ENCODE assay signal across 20 cellular contexts in the genomic region with DNA sequence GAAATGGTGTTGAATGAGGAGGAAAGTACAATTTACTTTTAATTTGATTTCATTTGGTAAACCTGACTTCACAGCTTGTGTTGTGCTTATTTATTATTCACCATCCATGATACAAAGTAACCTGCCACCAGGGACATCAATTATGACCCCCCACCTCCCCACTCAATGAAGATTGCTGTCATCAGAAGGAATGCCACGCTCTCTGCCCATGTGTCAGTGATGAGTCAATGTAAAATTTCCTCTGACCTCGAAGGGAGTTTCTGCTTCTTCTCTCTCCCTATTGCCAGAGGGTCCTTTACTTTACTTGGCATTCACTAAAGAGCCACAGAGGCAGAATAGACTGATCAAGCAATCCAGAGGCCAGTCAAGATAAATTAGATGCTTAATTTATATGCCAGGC.
DNase-seq lines count a peak whose midpoint lies in the region; ATAC-seq and TF ChIP-seq lines count a peak whose summit lies in the region.
"Had no signal": no experiment of that assay in that cellular context is flagged by ENCODE, and none has a peak within 500 bp of the region (broad histone marks: within the 10 kb centered on the region; RNA-seq: fewer than 3 reads in every experiment).

No MANE protein-coding gene starts in this region.

- in situ Hi-C loops in brain microvascular endothelial cell (cut with HindIII; ENCODE audit: low pct_ligation_motif_present, low sequenced_read_pairs), result no loop called here

- no peaks in the 10 kb centered on the region for H3K36me3 Mint-ChIP-seq in effector memory CD8-positive, alpha-beta T cell (ENCODE audit: insufficient read depth)
- H3K36me3 Mint-ChIP-seq: brain, IgD-negative memory B cell had no signal

- intact Hi-C loops in prostate gland (cut with DNase I), result no loop called here

- no peak for TF ChIP-seq CTCF in BE2C (IDR thresholded peaks at IDR 0.05; ENCODE audit: low read depth, low read length)
- no peak for TF ChIP-seq CTCF in brain microvascular endothelial cell (IDR thresholded peaks at IDR 0.05; ENCODE audit: low read depth, low read length, missing control alignments)
- TF ChIP-seq CTCF in prostate gland (IDR thresholded peaks at IDR 0.05), result no peak

- no peak overlapping the region for H3K4me3 Mint-ChIP-seq in effector memory CD8-positive, alpha-beta T cell
- H3K4me3 Mint-ChIP-seq: brain, IgD-negative memory B cell had no signal

- H3K4me1 ChIP-seq in BE2C (peaks cover 11% of the 10 kb centered on the region), prostate gland (replicated peaks) (no peaks in the 10 kb centered on the region)
- H3K4me1 ChIP-seq: left ventricle myocardium inferior, suprapubic skin had no signal

- H3K36me3 ChIP-seq in BE2C (no peaks in the 10 kb centered on the region), brain microvascular endothelial cell (replicated peaks) (no peaks in the 10 kb centered on the region), prostate gland (no peaks in the 10 kb centered on the region)
- H3K36me3 ChIP-seq: left ventricle myocardium inferior, suprapubic skin had no signal

- no peaks in the 10 kb centered on the region for H3K4me1 Mint-ChIP-seq in effector memory CD8-positive, alpha-beta T cell (ENCODE audit: low read depth in 2 of 2)
- H3K4me1 Mint-ChIP-seq: IgD-negative memory B cell had no signal

- H3K27me3 Mint-ChIP-seq in effector memory CD8-positive, alpha-beta T cell, result no peaks in the 10 kb centered on the region
- H3K27me3 Mint-ChIP-seq: brain, IgD-negative memory B cell had no signal

- peak; percentile 23 for DNase-seq in BE2C
- DNase-seq in M059J (ENCODE audit: low read depth), result peak; percentile 81
- peak; percentile 48 for DNase-seq in brain microvascular endothelial cell
- DNase-seq in kidney glomerular epithelial cell (lab: John Stamatoyannopoulos, UW), result peak; percentile 78
- DNase-seq in effector memory CD8-positive, alpha-beta T cell, result no peak
- DNase-seq in prostate gland (ENCODE audit: low spot score), result no peak
- DNase-seq: activated CD4-positive, alpha-beta T cell treated with anti-CD3 and anti-CD28 coated beads, Interleukin-2, amount 50 U/mL, for 4 hours; activated naive CD4-positive, alpha-beta T cell treated with anti-CD3 and anti-CD28 coated beads, Interleukin-2, amount 50 U/mL, for 16 hours; activated T-cell treated with anti-CD3 and anti-CD28 coated beads for 4 hours; dorsolateral prefrontal cortex; left ventricle myocardium inferior; NCI-H1048; NCI-H69; stimulated activated CD4-positive, alpha-beta T cell treated with anti-CD3 and anti-CD28 coated beads, Interleukin-4, amount 100 ng/mL, for 4 hours; stimulated activated CD8-positive, alpha-beta memory T cell treated with anti-CD3 and anti-CD28 coated beads, Interleukin-4, amount 100 ng/mL, for 48 hours had no signal

- 71% methylated on average over 2 of the region's 2 CpGs for WGBS in prostate gland

- H3K27ac Mint-ChIP-seq in effector memory CD8-positive, alpha-beta T cell, result no peak overlapping the region
- H3K27ac Mint-ChIP-seq: IgD-negative memory B cell had no signal

- H3K27me3 ChIP-seq in BE2C, result no peaks in the 10 kb centered on the region
- no peaks in the 10 kb centered on the region for H3K27me3 ChIP-seq in brain microvascular endothelial cell (replicated peaks)
- no peaks in the 10 kb centered on the region for H3K27me3 ChIP-seq in prostate gland (replicated peaks; ENCODE audit: insufficient read depth)
- H3K27me3 ChIP-seq: dorsolateral prefrontal cortex, suprapubic skin had no signal

- TF ChIP-seq POLR2A in prostate gland (IDR thresholded peaks at IDR 0.05), result no peak

- no peak overlapping the region for H3K4me3 ChIP-seq in BE2C (ENCODE audit: low read depth, low read length)
- no peak overlapping the region for H3K4me3 ChIP-seq in brain microvascular endothelial cell (ENCODE audit: low read depth, low read length)
- H3K4me3 ChIP-seq in prostate gland, result no peak overlapping the region
- H3K4me3 ChIP-seq: dorsolateral prefrontal cortex, left ventricle myocardium inferior, suprapubic skin had no signal

- H3K9me3 ChIP-seq in BE2C, result no peaks in the 10 kb centered on the region; the same call in 1 of the 2 replicates
- no peaks in the 10 kb centered on the region for H3K9me3 ChIP-seq in prostate gland
- H3K9me3 ChIP-seq: left ventricle myocardium inferior, suprapubic skin had no signal

- ATAC-seq in GM18502 (IDR thresholded peaks at IDR 0.05; ENCODE audit: poor library complexity, unreplicated experiment) (no peak), HG03196 (IDR thresholded peaks at IDR 0.05; ENCODE audit: unreplicated experiment) (no peak)
- ATAC-seq in effector memory CD8-positive, alpha-beta T cell (replicated peaks), result no peak

- H3K27ac ChIP-seq in brain microvascular endothelial cell, result no peak overlapping the region
- no peak overlapping the region for H3K27ac ChIP-seq in prostate gland
- H3K27ac ChIP-seq: dorsolateral prefrontal cortex, left ventricle myocardium inferior, suprapubic skin had no signal

- peaks cover 1 to 14% of the 10 kb centered on the region in 2 donors for H3K9me3 Mint-ChIP-seq in effector memory CD8-positive, alpha-beta T cell

Comparison
In these comparisons a context has a peak if more than half of its experiments do, and no peak if none do; other contexts are left out.
1. DNase-seq: peak in BE2C (single experiment), M059J (single experiment), brain microvascular endothelial cell (single experiment) and kidney glomerular epithelial cell (single experiment); none in effector memory CD8-positive, alpha-beta T cell (0 of 3) and prostate gland (single experiment).